Comparison of ENCODE assay signal across 20 cellular contexts in the genomic region with DNA sequence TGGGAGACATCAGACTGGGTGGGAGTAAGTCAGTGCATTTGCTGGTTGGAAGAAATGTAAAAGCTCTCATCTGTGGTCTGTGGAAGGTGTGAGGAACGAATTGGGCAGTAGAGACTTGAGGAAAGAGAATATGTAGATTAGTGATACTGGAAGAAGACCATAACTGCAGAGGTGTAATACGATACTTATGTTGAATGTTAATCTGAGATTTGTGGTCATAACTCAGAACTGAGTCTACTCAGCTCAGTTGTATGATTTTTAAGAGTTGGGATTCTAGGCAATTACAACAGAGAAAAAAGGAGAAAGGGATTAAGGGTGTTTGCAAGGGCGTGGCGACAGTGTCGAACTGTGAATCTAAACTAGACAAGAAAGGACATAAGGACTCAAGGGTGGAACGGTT. TPM values are rescaled to one million over a fixed set of nuclear protein-coding genes. Genes with fewer than 3 reads are reported as not detected.
"Had no signal": no experiment of that assay in that cellular context is flagged by ENCODE, and none has a peak within 500 bp of the region (broad histone marks: within the 10 kb centered on the region; RNA-seq: fewer than 3 reads in every experiment).

No MANE protein-coding gene starts in this region.

- ATAC-seq: left lobe of liver; natural killer cell; right cardiac atrium; stimulated activated naive B cell treated with anti-CD40 and anti-IgM and Interleukin-4, amounts not matched to agents 10 μg/mL and 1 μg/mL and 100 μg/mL, for 72 hours had no signal

- H3K4me3 ChIP-seq: coronary artery, esophagus squamous epithelium, lung, neural progenitor cell, prostate gland, sigmoid colon, skin epidermis, spleen, thoracic aorta, tibial nerve had no signal

- DNase-seq: dermis blood vessel endothelial cell; effector memory CD4-positive, alpha-beta T cell; erythroblast; esophagus squamous epithelium; hypothalamus; immature natural killer cell; natural killer cell; right cardiac atrium; sigmoid colon; spleen; stimulated activated naive B cell treated with anti-CD40 and anti-IgM and Interleukin-4, amounts not matched to agents 10 μg/mL and 1 μg/mL and 100 μg/mL, for 72 hours had no signal

RNA-seq across cellular contexts. Expression of a gene that starts 3.2 kb away (rescaled TPM):
- total RNA-seq: mononuclear cell had no signal
